22 cellular contexts compared by ENCODE assay signal in genomic region chr2:111627256-111627655, GRCh38.
"Had no signal": no experiment of that assay in that cellular context is flagged by ENCODE, and none has a peak within 500 bp of the region (broad histone marks: within the 10 kb centered on the region; RNA-seq: fewer than 3 reads in every experiment).

No MANE protein-coding gene starts in this region.

- H3K27ac ChIP-seq: coronary artery, foreskin keratinocyte, psoas muscle, testis, transverse colon had no signal

- H3K36me3 ChIP-seq: spleen, transverse colon had no signal

- H3K4me3 Mint-ChIP-seq: endodermal cell; nephron progenitor cell; stimulated activated naive B cell treated with anti-CD40 and anti-IgM and Interleukin-4, amounts not matched to agents 10 μg/mL and 1 μg/mL and 100 μg/mL, for 72 hours; stimulated activated naive CD8-positive, alpha-beta T cell treated with anti-CD3 and anti-CD28 coated beads, Interleukin-15, amount 100 ng/mL, for 72 hours had no signal

- DNase-seq: effector CD4-positive, alpha-beta T cell; endodermal cell; erythroblast; foreskin keratinocyte; left colon; left ventricle myocardium superior; mesenchymal stem cell; midbrain; nephron progenitor cell; psoas muscle; retina; spleen; stimulated activated CD4-positive, alpha-beta T cell treated with anti-CD3 and anti-CD28 coated beads, Interleukin-15, amount 100 ng/mL, for 24 hours; stimulated activated CD4-positive, alpha-beta T cell treated with anti-CD3 and anti-CD28 coated beads, Interleukin-1b, Interleukin-23, amount 100 ng/mL, for 48 hours; stimulated activated CD4-positive, alpha-beta T cell treated with anti-CD3 and anti-CD28 coated beads, Interleukin-4, amount 100 ng/mL, for 24 hours; stimulated activated naive B cell treated with anti-CD40 and anti-IgM and Interleukin-4, amounts not matched to agents 10 μg/mL and 1 μg/mL and 100 μg/mL, for 72 hours; stimulated activated naive CD8-positive, alpha-beta T cell treated with anti-CD3 and anti-CD28 coated beads, Interleukin-15, amount 100 ng/mL, for 72 hours; testis; transverse colon had no signal

- H3K27ac Mint-ChIP-seq: endodermal cell; nephron progenitor cell; stimulated activated naive B cell treated with anti-CD40 and anti-IgM and Interleukin-4, amounts not matched to agents 10 μg/mL and 1 μg/mL and 100 μg/mL, for 72 hours; stimulated activated naive CD8-positive, alpha-beta T cell treated with anti-CD3 and anti-CD28 coated beads, Interleukin-15, amount 100 ng/mL, for 72 hours had no signal

- H3K4me1 ChIP-seq: testis, transverse colon had no signal

- H3K4me3 ChIP-seq: coronary artery, lung, psoas muscle, spleen, testis, transverse colon had no signal

- H3K4me1 Mint-ChIP-seq: endodermal cell had no signal

- H3K9me3 ChIP-seq: testis had no signal

- ATAC-seq: foreskin keratinocyte; left colon; left ventricle myocardium superior; psoas muscle; sciatic nerve; stimulated activated naive B cell treated with anti-CD40 and anti-IgM and Interleukin-4, amounts not matched to agents 10 μg/mL and 1 μg/mL and 100 μg/mL, for 72 hours; stimulated activated naive CD8-positive, alpha-beta T cell treated with anti-CD3 and anti-CD28 coated beads, Interleukin-15, amount 100 ng/mL, for 72 hours had no signal

- H3K27me3 ChIP-seq: foreskin keratinocyte, spleen, testis, transverse colon had no signal
